In genomic region chr1:164659621-164660414, GRCh38 we compare ENCODE assay signal across 1 cellular context.
TF ChIP-seq lines count a peak whose summit lies in the region.

No MANE protein-coding gene starts in this region.

TF ChIP-seq in GM12878, 131 proteins besides CTCF, POLR2A, EP300 and RAD21 (continued from another document):
- TF ChIP-seq, protein P1, sequence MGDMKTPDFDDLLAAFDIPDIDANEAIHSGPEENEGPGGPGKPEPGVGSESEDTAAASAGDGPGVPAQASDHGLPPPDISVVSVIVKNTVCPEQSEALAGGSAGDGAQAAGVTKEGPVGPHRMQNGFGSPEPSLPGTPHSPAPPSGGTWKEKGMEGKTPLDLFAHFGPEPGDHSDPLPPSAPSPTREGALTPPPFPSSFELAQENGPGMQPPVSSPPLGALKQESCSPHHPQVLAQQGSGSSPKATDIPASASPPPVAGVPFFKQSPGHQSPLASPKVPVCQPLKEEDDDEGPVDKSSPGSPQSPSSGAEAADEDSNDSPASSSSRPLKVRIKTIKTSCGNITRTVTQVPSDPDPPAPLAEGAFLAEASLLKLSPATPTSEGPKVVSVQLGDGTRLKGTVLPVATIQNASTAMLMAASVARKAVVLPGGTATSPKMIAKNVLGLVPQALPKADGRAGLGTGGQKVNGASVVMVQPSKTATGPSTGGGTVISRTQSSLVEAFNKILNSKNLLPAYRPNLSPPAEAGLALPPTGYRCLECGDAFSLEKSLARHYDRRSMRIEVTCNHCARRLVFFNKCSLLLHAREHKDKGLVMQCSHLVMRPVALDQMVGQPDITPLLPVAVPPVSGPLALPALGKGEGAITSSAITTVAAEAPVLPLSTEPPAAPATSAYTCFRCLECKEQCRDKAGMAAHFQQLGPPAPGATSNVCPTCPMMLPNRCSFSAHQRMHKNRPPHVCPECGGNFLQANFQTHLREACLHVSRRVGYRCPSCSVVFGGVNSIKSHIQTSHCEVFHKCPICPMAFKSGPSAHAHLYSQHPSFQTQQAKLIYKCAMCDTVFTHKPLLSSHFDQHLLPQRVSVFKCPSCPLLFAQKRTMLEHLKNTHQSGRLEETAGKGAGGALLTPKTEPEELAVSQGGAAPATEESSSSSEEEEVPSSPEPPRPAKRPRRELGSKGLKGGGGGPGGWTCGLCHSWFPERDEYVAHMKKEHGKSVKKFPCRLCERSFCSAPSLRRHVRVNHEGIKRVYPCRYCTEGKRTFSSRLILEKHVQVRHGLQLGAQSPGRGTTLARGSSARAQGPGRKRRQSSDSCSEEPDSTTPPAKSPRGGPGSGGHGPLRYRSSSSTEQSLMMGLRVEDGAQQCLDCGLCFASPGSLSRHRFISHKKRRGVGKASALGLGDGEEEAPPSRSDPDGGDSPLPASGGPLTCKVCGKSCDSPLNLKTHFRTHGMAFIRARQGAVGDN (IDR thresholded peaks at IDR 0.05): no peak
- TF ChIP-seq, protein P2, sequence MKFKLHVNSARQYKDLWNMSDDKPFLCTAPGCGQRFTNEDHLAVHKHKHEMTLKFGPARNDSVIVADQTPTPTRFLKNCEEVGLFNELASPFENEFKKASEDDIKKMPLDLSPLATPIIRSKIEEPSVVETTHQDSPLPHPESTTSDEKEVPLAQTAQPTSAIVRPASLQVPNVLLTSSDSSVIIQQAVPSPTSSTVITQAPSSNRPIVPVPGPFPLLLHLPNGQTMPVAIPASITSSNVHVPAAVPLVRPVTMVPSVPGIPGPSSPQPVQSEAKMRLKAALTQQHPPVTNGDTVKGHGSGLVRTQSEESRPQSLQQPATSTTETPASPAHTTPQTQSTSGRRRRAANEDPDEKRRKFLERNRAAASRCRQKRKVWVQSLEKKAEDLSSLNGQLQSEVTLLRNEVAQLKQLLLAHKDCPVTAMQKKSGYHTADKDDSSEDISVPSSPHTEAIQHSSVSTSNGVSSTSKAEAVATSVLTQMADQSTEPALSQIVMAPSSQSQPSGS (IDR thresholded peaks at IDR 0.05; ENCODE audit: low read length): no peak
- TF ChIP-seq FOXK2 (IDR thresholded peaks at IDR 0.05): no peak
TF ChIP-seq in GM12878: peak in this region for 0.
